ENCODE assay signal across 14 cellular contexts in genomic region chr9:97562542-97562941, GRCh38.
"Had no signal": no experiment of that assay in that cellular context is flagged by ENCODE, and none has a peak within 500 bp of the region (broad histone marks: within the 10 kb centered on the region; RNA-seq: fewer than 3 reads in every experiment).

No MANE protein-coding gene starts in this region.

- H3K36me3 ChIP-seq: SJSA1 had no signal

- H3K4me1 ChIP-seq: foreskin keratinocyte, SJSA1 had no signal

- H3K36me3 Mint-ChIP-seq: stimulated activated memory B cell treated with anti-CD40 and anti-IgM and Interleukin-4, amounts not matched to agents 10 μg/mL and 1 μg/mL and 100 μg/mL, for 72 hours had no signal

- H3K4me3 ChIP-seq: SJSA1, smooth muscle cell had no signal

- H3K9me3 ChIP-seq: SJSA1 had no signal

- ATAC-seq: activated CD4-positive, CD25-positive, alpha-beta regulatory T cell treated with anti-CD3 and anti-CD28 coated beads, Interleukin-2, amount 50 U/mL, for 24 hours; esophagus mucosa; foreskin keratinocyte; stimulated activated memory B cell treated with anti-CD40 and anti-IgM and Interleukin-4, amounts not matched to agents 10 μg/mL and 1 μg/mL and 100 μg/mL, for 72 hours had no signal

- H3K27ac Mint-ChIP-seq: dendritic cell treated with granulocyte-macrophage colony-stimulating factor and Interleukin-4, amounts not matched to agents 40 ng/mL and 50 ng/mL, for 4 days; stimulated activated memory B cell treated with anti-CD40 and anti-IgM and Interleukin-4, amounts not matched to agents 10 μg/mL and 1 μg/mL and 100 μg/mL, for 72 hours; T-helper 2 cell treated with Interferon-gamma antibody and Interleukin-4, amounts not matched to agents 5 μg/mL and 100 μg/mL, for 36 hours had no signal

- H3K9me3 Mint-ChIP-seq: dendritic cell treated with granulocyte-macrophage colony-stimulating factor and Interleukin-4, amounts not matched to agents 40 ng/mL and 50 ng/mL, for 4 days; stimulated activated memory B cell treated with anti-CD40 and anti-IgM and Interleukin-4, amounts not matched to agents 10 μg/mL and 1 μg/mL and 100 μg/mL, for 72 hours; T-helper 2 cell treated with Interferon-gamma antibody and Interleukin-4, amounts not matched to agents 5 μg/mL and 100 μg/mL, for 36 hours had no signal

- DNase-seq: activated naive CD4-positive, alpha-beta T cell; activated T-cell treated with anti-CD3 and anti-CD28 coated beads, Interleukin-2, amount 50 U/mL, for 48 hours; central memory CD4-positive, alpha-beta T cell; foreskin keratinocyte; substantia nigra; SW 1271 had no signal

- H3K27ac ChIP-seq: foreskin keratinocyte, parathyroid adenoma, SJSA1 had no signal

- H3K27me3 Mint-ChIP-seq: dendritic cell treated with granulocyte-macrophage colony-stimulating factor and Interleukin-4, amounts not matched to agents 40 ng/mL and 50 ng/mL, for 4 days had no signal

- H3K4me1 Mint-ChIP-seq: stimulated activated memory B cell treated with anti-CD40 and anti-IgM and Interleukin-4, amounts not matched to agents 10 μg/mL and 1 μg/mL and 100 μg/mL, for 72 hours had no signal

- H3K4me3 Mint-ChIP-seq: dendritic cell treated with granulocyte-macrophage colony-stimulating factor and Interleukin-4, amounts not matched to agents 40 ng/mL and 50 ng/mL, for 4 days; stimulated activated memory B cell treated with anti-CD40 and anti-IgM and Interleukin-4, amounts not matched to agents 10 μg/mL and 1 μg/mL and 100 μg/mL, for 72 hours; T-helper 2 cell treated with Interferon-gamma antibody and Interleukin-4, amounts not matched to agents 5 μg/mL and 100 μg/mL, for 36 hours had no signal
